8 cellular contexts compared by ENCODE assay signal in the genomic region with DNA sequence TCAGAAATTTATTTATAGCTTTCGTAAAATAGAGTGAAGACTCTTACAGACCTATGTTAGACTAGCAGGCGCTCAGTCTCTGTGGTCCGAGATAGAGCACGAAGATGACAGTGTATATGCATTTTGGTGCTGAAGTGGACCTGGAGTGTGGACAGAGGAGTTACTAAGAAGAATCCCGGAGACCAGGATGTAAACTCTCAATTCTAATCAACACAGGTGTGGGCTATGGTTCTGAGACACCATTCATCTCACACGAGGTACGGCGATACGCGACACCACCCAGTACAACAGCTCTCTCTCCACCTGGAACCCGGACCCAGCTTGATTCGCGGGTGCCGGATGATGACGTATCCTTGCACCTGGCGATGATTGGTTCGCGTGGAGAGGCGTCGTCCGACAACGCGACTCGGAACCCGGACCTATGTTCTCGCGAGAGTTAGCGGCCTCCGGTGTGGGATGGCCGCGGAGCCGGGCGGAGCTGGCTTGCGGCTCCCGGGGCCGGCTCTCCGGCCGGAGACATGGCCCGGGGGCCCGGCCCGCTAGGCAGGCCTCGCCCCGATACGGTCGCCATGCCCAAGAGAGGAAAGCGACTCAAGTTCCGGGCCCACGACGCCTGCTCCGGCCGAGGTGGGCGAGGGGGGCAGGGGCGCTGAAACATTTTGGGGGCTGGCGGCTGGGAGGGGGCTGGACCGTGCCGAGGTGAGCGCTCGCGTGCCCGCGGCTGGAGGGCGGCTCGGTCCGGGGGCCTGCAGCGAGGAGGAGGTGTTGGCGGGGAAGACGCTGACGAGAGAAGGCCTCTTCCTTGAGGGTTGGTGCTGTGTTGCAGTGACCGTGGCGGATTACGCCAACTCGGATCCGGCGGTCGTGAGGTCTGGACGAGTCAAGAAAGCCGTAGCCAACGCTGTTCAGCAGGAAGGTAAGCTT. TPM values are rescaled to one million over a fixed set of nuclear protein-coding genes. Genes with fewer than 3 reads are reported as not detected.
DNase-seq lines count a peak whose midpoint lies in the region; ATAC-seq and TF ChIP-seq lines count a peak whose summit lies in the region.

A gene with protein sequence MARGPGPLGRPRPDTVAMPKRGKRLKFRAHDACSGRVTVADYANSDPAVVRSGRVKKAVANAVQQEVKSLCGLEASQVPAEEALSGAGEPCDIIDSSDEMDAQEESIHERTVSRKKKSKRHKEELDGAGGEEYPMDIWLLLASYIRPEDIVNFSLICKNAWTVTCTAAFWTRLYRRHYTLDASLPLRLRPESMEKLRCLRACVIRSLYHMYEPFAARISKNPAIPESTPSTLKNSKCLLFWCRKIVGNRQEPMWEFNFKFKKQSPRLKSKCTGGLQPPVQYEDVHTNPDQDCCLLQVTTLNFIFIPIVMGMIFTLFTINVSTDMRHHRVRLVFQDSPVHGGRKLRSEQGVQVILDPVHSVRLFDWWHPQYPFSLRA (plus strand): TSS at position 427 of the 924 bp plus-strand sequence. CDS start 92 bp downstream, at position 519.

- POLR2A ChIA-PET in Panc1 (lab: Charles Lee) = interaction anchor here (0.5 to 1.4 kb wide), 6 partner anchors 10 to 252 kb away, joined by 3 to 4 read pairs (median 3); no protein-coding TSS in a partner anchor

- H3K9me3 ChIP-seq in Panc1 (ENCODE audit: control insufficient read depth, insufficient read depth, low read depth, low read length) = no peaks in the 10 kb centered on the region
- H3K9me3 ChIP-seq in esophagus (ENCODE audit: control insufficient read depth in 2 of 2, insufficient read depth in 1 of 2, low read depth in 1 of 2, low read length in 1 of 2) = no peaks in the 10 kb centered on the region
- H3K9me3 ChIP-seq in mucosa of stomach (ENCODE audit: control insufficient read depth, low read length) = no peaks in the 10 kb centered on the region

- intact Hi-C loops in Panc1 (cut with micrococcal nuclease; ENCODE audit: unreplicated experiment) = no loop called here

- peak within 1 kb of the TSS; percentile 96 for H3K4me3 Mint-ChIP-seq in activated T-cell treated with anti-CD3 and anti-CD28 coated beads, Interleukin-2, amount 50 U/mL, for 4 hours

- H3K27ac ChIP-seq in Panc1 (ENCODE audit: low read length) (peak within 1 kb of the TSS; percentile 91), esophagus (ENCODE audit: low read depth in 2 of 2, low read length in 1 of 2) (peak within 1 kb of the TSS; percentile 78 to 94)

- H3K36me3 ChIP-seq in Panc1 (ENCODE audit: control insufficient read depth, insufficient read depth, low read length) = peaks cover 10% of the 10 kb centered on the region
- no peaks in the 10 kb centered on the region for H3K36me3 ChIP-seq in esophagus (ENCODE audit: control insufficient read depth in 2 of 2, insufficient read depth in 2 of 2, low read length in 1 of 2)
- H3K36me3 ChIP-seq in mucosa of stomach (ENCODE audit: control insufficient read depth, insufficient read depth, low read length) = no peaks in the 10 kb centered on the region

- CTCF ChIA-PET in Panc1 (lab: Charles Lee) = interaction anchor here (0.6 to 1.0 kb wide), 3 partner anchors 288 to 655 kb away, joined by 3 to 6 read pairs (median 3); no protein-coding TSS in a partner anchor

- peaks cover 10% of the 10 kb centered on the region for H3K4me1 ChIP-seq in Panc1 (ENCODE audit: control insufficient read depth, insufficient read depth, low read length)
- no peaks in the 10 kb centered on the region for H3K4me1 ChIP-seq in esophagus (ENCODE audit: control insufficient read depth in 2 of 2, insufficient read depth in 2 of 2, low read length in 1 of 2)
- peaks cover 6% of the 10 kb centered on the region for H3K4me1 ChIP-seq in mucosa of stomach (ENCODE audit: control insufficient read depth, insufficient read depth, low read length)

- H3K4me3 ChIP-seq in Panc1 (ENCODE audit: low read depth in 2 of 2, low read length in 2 of 2) = peak within 1 kb of the TSS; percentile 64 to 70
- H3K4me3 ChIP-seq in esophagus (ENCODE audit: low read depth in 1 of 2, low read length in 2 of 2) = peak within 1 kb of the TSS; percentile 77 to 83
- H3K4me3 ChIP-seq in mucosa of stomach (ENCODE audit: low read length) = peak within 1 kb of the TSS; percentile 89

- peaks cover 14% of the 10 kb centered on the region for H3K36me3 Mint-ChIP-seq in activated T-cell treated with anti-CD3 and anti-CD28 coated beads, Interleukin-2, amount 50 U/mL, for 4 hours (ENCODE audit: insufficient read depth)

- no peak for TF ChIP-seq CTCF in Panc1 (IDR thresholded peaks at IDR 0.05)

- no peaks in the 10 kb centered on the region for H3K27me3 Mint-ChIP-seq in activated T-cell treated with anti-CD3 and anti-CD28 coated beads, Interleukin-2, amount 50 U/mL, for 4 hours (ENCODE audit: low read depth)

- H3K27me3 ChIP-seq in Panc1 (ENCODE audit: control insufficient read depth, insufficient read depth, low read length) (no peaks in the 10 kb centered on the region), esophagus (ENCODE audit: control insufficient read depth in 1 of 2, insufficient read depth in 2 of 2, low read length in 2 of 2) (no peaks in the 10 kb centered on the region), mucosa of stomach (ENCODE audit: control insufficient read depth, insufficient read depth, low read length) (peaks cover 2% of the 10 kb centered on the region)

- H3K9me3 Mint-ChIP-seq in activated T-cell treated with anti-CD3 and anti-CD28 coated beads, Interleukin-2, amount 50 U/mL, for 4 hours = no peaks in the 10 kb centered on the region

- in situ Hi-C loops in Panc1 (cut with HindIII; ENCODE audit: low pct_unique_long_range_greater_than_20kb, low sequenced_read_pairs) = no loop called here

- peaks cover 32% of the 10 kb centered on the region for H3K4me1 Mint-ChIP-seq in activated T-cell treated with anti-CD3 and anti-CD28 coated beads, Interleukin-2, amount 50 U/mL, for 4 hours (ENCODE audit: low read depth)

- ATAC-seq in GM21717 (IDR thresholded peaks at IDR 0.05; ENCODE audit: unreplicated experiment) (peak; percentile 87), Panc1 (peak; percentile 98)
- ATAC-seq in activated T-cell treated with anti-CD3 and anti-CD28 coated beads, Interleukin-2, amount 50 U/mL, for 4 hours = peak; percentile 94 to 96

- peak; percentile 98 for DNase-seq in DMS153 treated with DMSO at 0.1 percent for 48 hours (lab: John Stamatoyannopoulos, UW; ENCODE audit: unreplicated experiment)
- DNase-seq in KG1 (lab: John Stamatoyannopoulos, UW) = peak; percentile 91
- DNase-seq in Panc1 (ENCODE audit: low read depth, low spot score) = peak; percentile 88
- DNase-seq in activated T-cell treated with anti-CD3 and anti-CD28 coated beads, Interleukin-2, amount 50 U/mL, for 4 hours = peak; percentile 94
- peak; percentile 85 to 87 for DNase-seq in stimulated activated CD8-positive, alpha-beta memory T cell treated with anti-CD3 and anti-CD28 coated beads, Interleukin-7, amount 100 ng/mL, for 1 hour (ENCODE audit: low read depth in 2 of 2)

- peak within 1 kb of the TSS; percentile 89 for H3K9ac ChIP-seq in mucosa of stomach (ENCODE audit: low read length)

- BruUV-seq in Panc1 (replicated peaks; lab: Mats Ljungman, UMichigan) = no TSS peak

- WGBS in esophagus, 2 donors = 0 to 1% methylated on average over 73 to 78 of the region's 78 CpGs

RNA-seq across cellular contexts. Expression of the gene that starts here (rescaled TPM):
- 59.1 TPM for total RNA-seq in Panc1 (2021; ENCODE audit: unreplicated experiment)
- 29.6 TPM for polyA plus RNA-seq in Panc1 (2012; ENCODE audit: insufficient read length)
- 10 to 100 TPM; 82.3 to 85.8 (median 85.6) TPM for total RNA-seq in activated T-cell treated with anti-CD3 and anti-CD28 coated beads, Interleukin-2, amount 50 U/mL, for 4 hours
- polyA plus RNA-seq in esophagus = 10 to 100 TPM; 24.2 to 38.6 TPM

Comparison
In these comparisons a context has a peak if more than half of its experiments do, and no peak if none do; other contexts are left out.
1. Peak in every context shown above with its lines: DNase-seq, ATAC-seq, H3K4me3 ChIP-seq and H3K27ac ChIP-seq.